In genomic region chr5:3842591-3842990, GRCh38 we compare ENCODE assay signal across 10 cellular contexts.
"Had no signal": no experiment of that assay in that cellular context is flagged by ENCODE, and none has a peak within 500 bp of the region (broad histone marks: within the 10 kb centered on the region; RNA-seq: fewer than 3 reads in every experiment).

No MANE protein-coding gene starts in this region.

- H3K4me1 ChIP-seq: HAP-1 had no signal

- H2AFZ ChIP-seq: GM23248 had no signal

- H3K4me1 Mint-ChIP-seq: IgD-negative memory B cell had no signal

- H3K36me3 ChIP-seq: HAP-1 had no signal

- H3K4me3 ChIP-seq: GM23248, HAP-1 had no signal

- H3K36me3 Mint-ChIP-seq: IgD-negative memory B cell had no signal

- DNase-seq: GM23248, GOT3, H7, HFFc6, KBM-7 had no signal

- H3K27ac Mint-ChIP-seq: HFFc6 had no signal

- H3K9ac ChIP-seq: GM23248 had no signal

- H3K4me3 Mint-ChIP-seq: HFFc6, IgD-negative memory B cell had no signal

- H3K9me3 ChIP-seq: HAP-1 had no signal

- H3K27me3 Mint-ChIP-seq: IgD-negative memory B cell had no signal

- H3K27ac ChIP-seq: GM23248, HL-60 had no signal

- ATAC-seq: HCT116, HepG2 had no signal
